Comparison of ENCODE assay signal across 8 cellular contexts in the genomic region with DNA sequence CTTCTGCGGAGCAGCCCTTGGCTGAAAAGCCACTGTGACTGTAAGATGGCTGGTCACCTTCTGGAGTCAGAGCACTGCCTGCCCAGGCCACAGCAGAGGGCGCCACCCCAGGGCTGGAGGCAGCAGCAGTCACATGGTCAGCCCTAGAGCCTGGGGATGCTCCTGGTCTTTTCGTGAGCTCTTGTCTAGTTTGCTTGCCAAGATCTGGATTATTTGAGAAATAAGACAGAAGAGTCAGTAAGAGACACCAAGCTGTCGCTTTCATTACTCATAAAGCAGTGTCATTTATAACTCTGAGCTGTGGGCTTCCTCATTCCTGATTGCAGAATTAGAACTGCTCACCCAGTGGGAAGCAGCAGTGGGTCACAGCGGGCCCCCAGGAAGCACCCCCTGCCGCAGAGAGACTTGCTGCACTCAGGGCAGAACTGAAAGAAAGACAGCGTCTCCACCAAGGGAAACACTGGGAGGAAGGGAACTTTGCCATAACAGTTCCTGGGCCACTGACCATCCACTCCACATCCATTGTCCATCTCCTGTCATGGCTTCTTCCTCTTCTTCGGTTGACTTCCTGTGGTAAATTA. TPM values are rescaled to one million over a fixed set of nuclear protein-coding genes. Genes with fewer than 3 reads are reported as not detected.
A peak's percentile ranks its signal among the peaks of the same experiment; 100 is the strongest.
DNase-seq lines count a peak whose midpoint lies in the region; ATAC-seq, FAIRE-seq and TF ChIP-seq lines count a peak whose summit lies in the region.

No MANE protein-coding gene starts in this region.

- TF ChIP-seq CTCF in GM20000 (IDR thresholded peaks at IDR 0.05; ENCODE audit: extremely low read depth, missing control alignments) (peak; percentile 32), HepG2 (CRISPR knock-in tag; IDR thresholded peaks at IDR 0.05) (peak; percentile 82), tibial nerve (IDR thresholded peaks at IDR 0.05) (peak in 3 of 5 experiments; percentile 16 to 27 (median 24))

- H3K4me3 ChIP-seq in HepG2 (replicated peaks in 1 of 3; ENCODE audit: insufficient read depth in 1 of 3, low read depth in 2 of 3, low read length in 3 of 3) (no peak overlapping the region), tibial nerve (no peak overlapping the region)

- H3K36me3 ChIP-seq in HepG2 (replicated peaks in 1 of 2; ENCODE audit: control insufficient read depth in 1 of 2, insufficient read depth in 2 of 2, low read length in 2 of 2) (peaks cover 22 to 46% of the 10 kb centered on the region in 2 experiments), tibial nerve (peaks cover 0 to 24% (median 0%) of the 10 kb centered on the region in 3 donors)

- POLR2A ChIA-PET in HepG2 (lab: Yijun Ruan, JAX): interaction anchor here (1.0 to 2.1 kb wide), 4 partner anchors 12 to 85 kb away, joined by 3 to 10 read pairs (median 5); no protein-coding TSS in a partner anchor

- TF ChIP-seq RAD21 in HepG2 (CRISPR knock-in tag; IDR thresholded peaks at IDR 0.05): peak; percentile 50; the same call in 1 of the 2 replicates

- no TSS peak for BruUV-seq in HepG2 (replicated peaks; lab: Mats Ljungman, UMichigan)

- intact Hi-C loops in HepG2 (cut with micrococcal nuclease; ENCODE audit: unreplicated experiment): no loop called here

- H3K27me3 ChIP-seq in HepG2 (ENCODE audit: control insufficient read depth in 1 of 2, insufficient read depth in 2 of 2, low read length in 2 of 2): no peaks in the 10 kb centered on the region
- H3K27me3 ChIP-seq in tibial nerve: no peaks in the 10 kb centered on the region

- CTCF ChIA-PET in HepG2 (lab: Yijun Ruan, JAX; ENCODE audit: low intra/inter-chr PET ratio, low total read pairs): no interaction called here

- peaks cover 48% of the 10 kb centered on the region for H3K79me2 ChIP-seq in HepG2 (ENCODE audit: insufficient read depth, low read length)

- no peak overlapping the region for H3K9ac ChIP-seq in HepG2 (ENCODE audit: insufficient read depth, low read depth, low read length)

- no peak overlapping the region for H3K4me2 ChIP-seq in HepG2 (ENCODE audit: low read depth, low read length)

- H2AFZ ChIP-seq in HepG2 (ENCODE audit: low read length): no peak overlapping the region

- TF ChIP-seq EP300 in HepG2 (IDR thresholded peaks at IDR 0.05; ENCODE audit: low read depth in 2 of 2, low read length in 2 of 2) (no peak), HepG2 (CRISPR knock-in tag; IDR thresholded peaks at IDR 0.05; ENCODE audit: borderline replicate concordance) (no peak), tibial nerve (IDR thresholded peaks at IDR 0.05) (peak in 1 of 2 donors; percentile 20)

- TF ChIP-seq POLR2A in HepG2 (IDR thresholded peaks at IDR 0.05; ENCODE audit: insufficient read depth in 1 of 2, low read depth in 2 of 2, low read length in 2 of 2): no peak
- TF ChIP-seq POLR2A in tibial nerve (IDR thresholded peaks at IDR 0.05): no peak

- 91% methylated on average over 6 of the region's 8 CpGs for WGBS in HepG2 (ENCODE audit: low lambda C conversion rate)
- 73 to 76% methylated on average over 8 of the region's 8 CpGs for WGBS in tibial nerve, 2 donors

- H4K20me1 ChIP-seq in HepG2 (ENCODE audit: insufficient read depth, low read length): peaks cover 29% of the 10 kb centered on the region; the same call in 1 of the 2 replicates

- ATAC-seq in HepG2 (peak; percentile 71), HG03108 (IDR thresholded peaks at IDR 0.05; ENCODE audit: unreplicated experiment) (no peak)

- peak; percentile 58 for FAIRE-seq in HepG2 (lab: Jason Lieb, UNC)

- in situ Hi-C loops in SK-MEL-5 (cut with HindIII; ENCODE audit: low pct_unique_long_range_greater_than_20kb, low sequenced_read_pairs) (no loop called here), HepG2 (cut with HindIII; ENCODE audit: extremely low pct_ligation_motif_present, low pct_unique_long_range_greater_than_20kb) (no loop called here)

- no peaks in the 10 kb centered on the region for H3K9me3 ChIP-seq in HepG2 (ENCODE audit: low read length)
- no peaks in the 10 kb centered on the region for H3K9me3 ChIP-seq in tibial nerve

- DNase-seq in AML-193 (lab: John Stamatoyannopoulos, UW) (peak; percentile 34), GM20000 (ENCODE audit: low spot score) (peak; percentile 49), SK-MEL-5 (ENCODE audit: low read depth, low spot score) (peak; percentile 62), cerebellum (ENCODE audit: low spot score) (peak; percentile 68), HepG2 (ENCODE audit: low spot score) (peak; percentile 16), tibial nerve (ENCODE audit: low spot score in 2 of 2) (no peak), NCI-H2227 (lab: John Stamatoyannopoulos, UW; ENCODE audit: unreplicated experiment) (no peak)

- H3K27ac ChIP-seq in HepG2 (ENCODE audit: extremely low read length, insufficient read depth, low read length) (peak overlapping the region; percentile 27), tibial nerve (peak overlapping the region in 3 of 4 donors; percentile 38 to 62 (median 46))

- peaks cover 85% of the 10 kb centered on the region for H3K4me1 ChIP-seq in HepG2 (ENCODE audit: insufficient read depth, low read length)
- peaks cover 0 to 55% (median 3%) of the 10 kb centered on the region in 4 donors for H3K4me1 ChIP-seq in tibial nerve

TF ChIP-seq in HepG2, 621 proteins besides CTCF, POLR2A, EP300 and RAD21 (continues in another document):
- TF ChIP-seq ZNF282 (IDR thresholded peaks at IDR 0.05; ENCODE audit: partially characterized antibody): no peak
- no peak for TF ChIP-seq ZNF674 (CRISPR knock-in tag; IDR thresholded peaks at IDR 0.05; ENCODE audit: low read depth)
- no peak for TF ChIP-seq ZNF652 (CRISPR knock-in tag; IDR thresholded peaks at IDR 0.05; ENCODE audit: borderline replicate concordance, low read depth)
- TF ChIP-seq ARHGAP35 (CRISPR knock-in tag; IDR thresholded peaks at IDR 0.05; ENCODE audit: borderline replicate concordance): no peak
- TF ChIP-seq, protein P1, sequence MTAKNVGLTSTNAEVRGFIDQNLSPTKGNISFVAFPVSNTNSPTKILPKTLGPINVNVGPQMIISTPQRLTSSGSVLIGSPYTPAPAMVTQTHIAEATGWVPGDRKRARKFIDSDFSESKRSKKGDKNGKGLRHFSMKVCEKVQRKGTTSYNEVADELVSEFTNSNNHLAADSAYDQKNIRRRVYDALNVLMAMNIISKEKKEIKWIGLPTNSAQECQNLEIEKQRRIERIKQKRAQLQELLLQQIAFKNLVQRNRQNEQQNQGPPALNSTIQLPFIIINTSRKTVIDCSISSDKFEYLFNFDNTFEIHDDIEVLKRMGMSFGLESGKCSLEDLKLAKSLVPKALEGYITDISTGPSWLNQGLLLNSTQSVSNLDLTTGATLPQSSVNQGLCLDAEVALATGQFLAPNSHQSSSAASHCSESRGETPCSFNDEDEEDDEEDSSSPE (CRISPR knock-in tag; IDR thresholded peaks at IDR 0.05): no peak
- peak; percentile 81 for TF ChIP-seq ZBTB38 (CRISPR knock-in tag; IDR thresholded peaks at IDR 0.05)
- no peak for TF ChIP-seq ZFP37 (CRISPR knock-in tag; IDR thresholded peaks at IDR 0.05; ENCODE audit: borderline replicate concordance)
- TF ChIP-seq, protein P2, sequence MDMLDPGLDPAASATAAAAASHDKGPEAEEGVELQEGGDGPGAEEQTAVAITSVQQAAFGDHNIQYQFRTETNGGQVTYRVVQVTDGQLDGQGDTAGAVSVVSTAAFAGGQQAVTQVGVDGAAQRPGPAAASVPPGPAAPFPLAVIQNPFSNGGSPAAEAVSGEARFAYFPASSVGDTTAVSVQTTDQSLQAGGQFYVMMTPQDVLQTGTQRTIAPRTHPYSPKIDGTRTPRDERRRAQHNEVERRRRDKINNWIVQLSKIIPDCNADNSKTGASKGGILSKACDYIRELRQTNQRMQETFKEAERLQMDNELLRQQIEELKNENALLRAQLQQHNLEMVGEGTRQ (IDR thresholded peaks at IDR 0.05; ENCODE audit: low read depth, low read length): 0 out of 2 replicates have a peak, but pooled peaks have one; percentile 20
- TF ChIP-seq, protein P2 (CRISPR knock-in tag; IDR thresholded peaks at IDR 0.05; ENCODE audit: borderline replicate concordance): peak; percentile 63; the same call in 1 of the 2 replicates
- TF ChIP-seq SIN3A (IDR thresholded peaks at IDR 0.05; ENCODE audit: borderline replicate concordance, low read depth, low read length): no peak

RNA-seq across cellular contexts. Expression of a gene that starts 56.7 kb away (rescaled TPM):
- total RNA-seq in SK-MEL-5 (2014; rRNA removed; shearing (Covaris generic)): 67.7 and 74.7 TPM in 2 replicates
- polyA plus RNA-seq in SK-MEL-5 (2015; cell fraction: cytosol; rRNA removed): 71.4 and 93.0 TPM in 2 replicates
- polyA plus RNA-seq in SK-MEL-5 (2015; cell fraction: nucleus; rRNA removed): 152 and 165 TPM in 2 replicates
- 49.8 TPM for total RNA-seq in cerebellum
- total RNA-seq in HepG2 (2016; rRNA removed; fragmentation: Illumina TruSeq; extraction: Trizol): 36.1 and 55.0 TPM in 2 replicates
- total RNA-seq in HepG2 (2016; cell fraction: cytosol; rRNA removed; fragmentation: Illumina TruSeq; extraction: Trizol; ENCODE audit: low read depth): 13.5 and 14.8 TPM in 2 replicates
- 33.5 and 56.7 TPM in 2 replicates for total RNA-seq in HepG2 (2016; cell fraction: insoluble cytoplasmic fraction; rRNA removed; fragmentation: Illumina TruSeq; extraction: Trizol)
- 26.4 and 27.2 TPM in 2 replicates for total RNA-seq in HepG2 (2016; cell fraction: membrane; rRNA removed; fragmentation: Illumina TruSeq; extraction: Trizol)
- total RNA-seq in HepG2 (2016; cell fraction: nucleus; rRNA removed; fragmentation: Illumina TruSeq; extraction: Trizol): 53.7 and 65.8 TPM in 2 replicates
- 102 and 112 TPM in 2 replicates for polyA plus RNA-seq in HepG2 (2011; rRNA removed)
- 56.6 and 76.3 TPM in 2 replicates for polyA plus RNA-seq in HepG2 (2011; cell fraction: cytosol; rRNA removed)
- 458 and 611 TPM in 2 replicates for polyA plus RNA-seq in HepG2 (2011; cell fraction: nucleus; rRNA removed)
- 58.5 and 66.4 TPM in 2 replicates for polyA plus RNA-seq in HepG2 (2012)
- 6.8 and 7.7 TPM in 2 replicates for polyA plus RNA-seq in HepG2 (2016; cell fraction: cytosol; fragmentation: Illumina TruSeq; extraction: Trizol; ENCODE audit: low read depth)
- 26.5 and 32.8 TPM in 2 replicates for polyA plus RNA-seq in HepG2 (2016; cell fraction: insoluble cytoplasmic fraction; fragmentation: Illumina TruSeq; extraction: Trizol; ENCODE audit: low read depth)
- polyA plus RNA-seq in HepG2 (2016; cell fraction: membrane; fragmentation: Illumina TruSeq; extraction: Trizol; ENCODE audit: low read depth): 17.1 and 18.2 TPM in 2 replicates
- 172 and 175 TPM in 2 replicates for polyA plus RNA-seq in HepG2 (2016; cell fraction: nucleus; fragmentation: Illumina TruSeq; extraction: Trizol; ENCODE audit: insufficient read depth, low read depth)
- polyA minus RNA-seq in HepG2 (2011; rRNA and poly(A)+ RNA removed; ENCODE audit: low replicate concordance): 25.0 and 101 TPM in 2 replicates
- 29.8 and 30.8 TPM in 2 replicates for polyA minus RNA-seq in HepG2 (2011; cell fraction: cytosol; rRNA and poly(A)+ RNA removed)
- 84.9 and 89.9 TPM in 2 replicates for polyA minus RNA-seq in HepG2 (2011; cell fraction: nucleus; rRNA and poly(A)+ RNA removed)
- 100 to 1,000 TPM in 1 of 4 donors, 10 to 100 TPM in 3; 55.9 to 112 (median 76.7) TPM for total RNA-seq in tibial nerve

Comparison
In these comparisons a context has a peak if more than half of its experiments do, and no peak if none do; other contexts are left out.
1. DNase-seq: peak in AML-193 (2 of 2), GM20000 (single experiment), SK-MEL-5 (single experiment), cerebellum (single experiment) and HepG2 (single experiment); none in tibial nerve (0 of 2) and NCI-H2227 (single experiment).
2. CTCF ChIP-seq: peak in every context shown above with its lines; median percentile 82 in HepG2; 32 in GM20000; 24 in tibial nerve.